1 cellular context compared by ENCODE assay signal in genomic region chr9:128339761-128340690, GRCh38.
TF ChIP-seq lines count a peak whose summit lies in the region.

Gene SLC27A4 (plus strand): TSS chr9:128340527. CDS start chr9:128343133, 2,606 bp downstream.

TF ChIP-seq in HepG2, 621 proteins besides CTCF, POLR2A, EP300 and RAD21 (continued from another document and continues in another):
- TF ChIP-seq ZNF770 (CRISPR knock-in tag; IDR thresholded peaks at IDR 0.05): 0 out of 2 replicates have a peak, but pooled peaks have one; percentile 8
- TF ChIP-seq ZNF331 (CRISPR knock-in tag; IDR thresholded peaks at IDR 0.05): peak; percentile 82; the same call in 1 of the 2 replicates
- no peak for TF ChIP-seq ZNF407 (CRISPR knock-in tag; IDR thresholded peaks at IDR 0.05; ENCODE audit: not compliant biosample characterization)
- no peak for TF ChIP-seq ONECUT2 (CRISPR knock-in tag; IDR thresholded peaks at IDR 0.05)
- no peak for TF ChIP-seq ZNF432 (CRISPR knock-in tag; IDR thresholded peaks at IDR 0.05; ENCODE audit: borderline replicate concordance)
- 0 out of 2 replicates have a peak, but pooled peaks have one; percentile 12 for TF ChIP-seq ZNF34 (CRISPR knock-in tag; IDR thresholded peaks at IDR 0.05; ENCODE audit: borderline replicate concordance)
- TF ChIP-seq MBD4 (IDR thresholded peaks at IDR 0.05; ENCODE audit: borderline replicate concordance, low read length): no peak
- TF ChIP-seq SKIL (CRISPR knock-in tag; IDR thresholded peaks at IDR 0.05; ENCODE audit: borderline replicate concordance): no peak
- no peak; the same call in 1 of the 2 replicates for TF ChIP-seq HNF4G (IDR thresholded peaks at IDR 0.05; ENCODE audit: borderline replicate concordance, low read depth, low read length)
- TF ChIP-seq HNF4G (CRISPR knock-in tag; IDR thresholded peaks at IDR 0.05; ENCODE audit: borderline replicate concordance, low read depth): no peak; the same call in 1 of the 2 replicates
- no peak for TF ChIP-seq CEBPZ (IDR thresholded peaks at IDR 0.05; ENCODE audit: low read length)
- TF ChIP-seq SNAPC2 (CRISPR knock-in tag; IDR thresholded peaks at IDR 0.05): no peak
- TF ChIP-seq BCLAF1 (IDR thresholded peaks at IDR 0.05): no peak
- TF ChIP-seq ZSCAN30 (CRISPR knock-in tag; IDR thresholded peaks at IDR 0.05): no peak
- peak; percentile 66; the same call in 1 of the 2 replicates for TF ChIP-seq ZNF589 (CRISPR knock-in tag; conservative IDR thresholded peaks at IDR 0.05)
- TF ChIP-seq ZNF484 (CRISPR knock-in tag; IDR thresholded peaks at IDR 0.05; ENCODE audit: borderline replicate concordance, low read depth): no peak
- no peak for TF ChIP-seq DR1 (CRISPR knock-in tag; IDR thresholded peaks at IDR 0.05)
- TF ChIP-seq ZNF318 (CRISPR knock-in tag; IDR thresholded peaks at IDR 0.05): no peak
- TF ChIP-seq STAG1 (CRISPR knock-in tag; IDR thresholded peaks at IDR 0.05): no peak
